30 cellular contexts compared by ENCODE assay signal in the genomic region with DNA sequence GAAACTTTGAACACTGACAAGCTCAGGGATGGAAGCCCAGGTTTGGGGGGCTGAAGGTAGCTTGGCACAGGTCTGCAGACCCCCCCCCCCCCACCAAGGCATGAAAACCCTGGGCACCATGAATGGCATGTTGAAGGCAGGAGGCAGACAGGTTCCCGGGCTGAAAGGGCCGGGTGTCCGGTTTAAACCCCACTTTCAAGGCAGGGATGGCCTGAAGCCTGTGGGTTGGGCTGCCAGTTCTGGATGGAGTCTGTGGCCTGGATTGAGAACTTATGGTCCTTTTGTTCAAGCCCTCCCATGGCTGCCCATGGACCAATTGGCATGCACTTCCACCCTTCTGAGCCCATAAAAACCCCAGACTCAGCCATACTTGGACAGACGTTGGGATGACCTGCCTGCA.
"Had no signal": no experiment of that assay in that cellular context is flagged by ENCODE, and none has a peak within 500 bp of the region (broad histone marks: within the 10 kb centered on the region; RNA-seq: fewer than 3 reads in every experiment).

No MANE protein-coding gene starts in this region.

- H3K9me3 ChIP-seq: ascending aorta had no signal

- DNase-seq: activated B cell treated with CpG ODN at 0.5 μM for 24 hours; activated CD4-positive, alpha-beta memory T cell treated with anti-CD3 and anti-CD28 coated beads for 36 hours; activated CD4-positive, alpha-beta T cell treated with anti-CD3 and anti-CD28 coated beads for 4 hours; activated CD4-positive, alpha-beta T cell treated with anti-CD3 and anti-CD28 coated beads, Interleukin-2, amount 10 ng/mL, durations not matched to agents 24 days and 14 days; activated CD4-positive, alpha-beta T cell treated with anti-CD3 and anti-CD28 coated beads, Interleukin-2, amount 50 U/mL, for 1 hour; activated CD4-positive, alpha-beta T cell treated with anti-CD3 and anti-CD28 coated beads, Interleukin-2, amount 50 U/mL, for 4 hours; activated CD4-positive, CD25-positive, alpha-beta regulatory T cell treated with anti-CD3 and anti-CD28 coated beads, Interleukin-2, amount 50 U/mL, for 72 hours; activated CD8-positive, alpha-beta memory T cell treated with anti-CD3 and anti-CD28 coated beads, Interleukin-2, amount 50 U/mL, for 4 hours; activated CD8-positive, alpha-beta T cell treated with anti-CD3 and anti-CD28 coated beads for 36 hours; activated effector memory CD4-positive, alpha-beta T cell treated with anti-CD3 and anti-CD28 coated beads, Interleukin-2, amount 50 U/mL, for 16 hours; activated gamma-delta T cell treated with Interleukin-2 at 50 U/mL for 16 hours; activated naive CD4-positive, alpha-beta T cell; activated naive CD4-positive, alpha-beta T cell treated with anti-CD3 and anti-CD28 coated beads for 36 hours; activated naive CD8-positive, alpha-beta T cell treated with anti-CD3 and anti-CD28 coated beads, Interleukin-2, amount 10 ng/mL, durations not matched to agents 7 days and 5 days; activated naive CD8-positive, alpha-beta T cell treated with anti-CD3 and anti-CD28 coated beads, Interleukin-2, amount 50 U/mL, for 24 hours; activated T-cell treated with anti-CD3 and anti-CD28 coated beads for 4 hours; activated T-cell treated with anti-CD3 and anti-CD28 coated beads, Interleukin-2, amount 50 U/mL, for 1 hour; activated T-cell treated with anti-CD3 and anti-CD28 coated beads, Interleukin-2, amount 50 U/mL, for 4 hours; activated T-cell treated with anti-CD3 and anti-CD28 coated beads, Interleukin-2, amount 50 U/mL, for 72 hours; amygdala; anterior cingulate cortex; caudate nucleus; cerebellar nuclear complex; T-helper 1 cell; T-helper 2 cell; T-helper 9 cell had no signal

- H3K36me3 ChIP-seq: ascending aorta, cardiac muscle cell had no signal

- H3K4me1 ChIP-seq: ascending aorta had no signal

- H3K27ac ChIP-seq: ascending aorta, cardiac muscle cell, VCaP had no signal

- H3K27me3 ChIP-seq: ascending aorta, cardiac muscle cell had no signal

- H3K4me3 ChIP-seq: ascending aorta, cardiac muscle cell had no signal

- ATAC-seq: activated CD8-positive, alpha-beta T cell treated with anti-CD3 and anti-CD28 coated beads for 36 hours; activated naive CD8-positive, alpha-beta T cell treated with anti-CD3 and anti-CD28 coated beads, Interleukin-2, amount 50 U/mL, for 24 hours; activated T-cell treated with anti-CD3 and anti-CD28 coated beads, Interleukin-2, amount 50 U/mL, for 4 hours; activated T-cell treated with anti-CD3 and anti-CD28 coated beads, Interleukin-2, amount 50 U/mL, for 72 hours; activated T-helper 17 cell treated with anti-CD3 and anti-CD28 coated beads, Interleukin-2, amount 50 U/mL, for 72 hours had no signal
